1 cellular context compared by ENCODE assay signal in the genomic region with DNA sequence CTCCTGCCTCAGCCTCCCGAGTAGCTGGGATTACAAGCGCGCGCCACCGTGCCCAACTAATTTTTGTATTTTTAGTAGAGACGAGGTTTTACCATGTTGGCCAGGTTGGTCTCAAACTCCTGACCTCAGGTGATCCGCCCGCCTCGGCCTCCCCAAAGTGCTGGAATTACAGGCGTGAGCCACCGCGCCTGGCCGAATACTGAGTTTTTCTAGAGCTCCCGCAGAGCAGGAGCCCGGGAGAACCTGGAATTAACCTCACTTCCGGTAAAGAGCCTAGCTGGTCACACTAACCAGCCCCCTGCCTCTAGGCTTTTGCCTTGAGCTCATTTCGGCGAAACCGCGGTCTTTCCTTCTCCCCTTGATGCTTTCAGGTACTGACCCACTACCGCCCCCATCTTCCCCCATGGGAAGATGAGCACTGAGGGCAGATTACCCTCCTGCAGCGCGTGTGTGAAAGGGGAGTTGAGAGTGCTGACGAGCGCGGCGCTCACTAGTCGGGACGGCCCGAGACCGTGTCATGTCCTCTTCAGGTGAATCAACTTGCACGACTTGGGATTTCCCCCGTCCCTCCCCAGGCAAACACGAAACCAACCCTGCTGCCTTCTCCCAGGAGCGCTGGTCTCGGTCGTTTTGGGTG.
TF ChIP-seq lines count a peak whose summit lies in the region.

No MANE protein-coding gene starts in this region.

TF ChIP-seq in K562, 482 proteins besides CTCF, POLR2A, EP300 and RAD21 (continues in another document):
- TF ChIP-seq, protein P1, sequence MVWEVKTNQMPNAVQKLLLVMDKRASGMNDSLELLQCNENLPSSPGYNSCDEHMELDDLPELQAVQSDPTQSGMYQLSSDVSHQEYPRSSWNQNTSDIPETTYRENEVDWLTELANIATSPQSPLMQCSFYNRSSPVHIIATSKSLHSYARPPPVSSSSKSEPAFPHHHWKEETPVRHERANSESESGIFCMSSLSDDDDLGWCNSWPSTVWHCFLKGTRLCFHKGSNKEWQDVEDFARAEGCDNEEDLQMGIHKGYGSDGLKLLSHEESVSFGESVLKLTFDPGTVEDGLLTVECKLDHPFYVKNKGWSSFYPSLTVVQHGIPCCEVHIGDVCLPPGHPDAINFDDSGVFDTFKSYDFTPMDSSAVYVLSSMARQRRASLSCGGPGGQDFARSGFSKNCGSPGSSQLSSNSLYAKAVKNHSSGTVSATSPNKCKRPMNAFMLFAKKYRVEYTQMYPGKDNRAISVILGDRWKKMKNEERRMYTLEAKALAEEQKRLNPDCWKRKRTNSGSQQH (CRISPR knock-in tag; IDR thresholded peaks at IDR 0.05), result no peak
- TF ChIP-seq CREM (IDR thresholded peaks at IDR 0.05; ENCODE audit: low read depth), result peak; percentile 54
- TF ChIP-seq ZNF121 (CRISPR knock-in tag; conservative IDR thresholded peaks at IDR 0.05), result no peak
- TF ChIP-seq, protein P2, sequence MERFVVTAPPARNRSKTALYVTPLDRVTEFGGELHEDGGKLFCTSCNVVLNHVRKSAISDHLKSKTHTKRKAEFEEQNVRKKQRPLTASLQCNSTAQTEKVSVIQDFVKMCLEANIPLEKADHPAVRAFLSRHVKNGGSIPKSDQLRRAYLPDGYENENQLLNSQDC (CRISPR knock-in tag; IDR thresholded peaks at IDR 0.05), result 0 out of 2 replicates have a peak, but pooled peaks have one; percentile 48
- peak; percentile 23 to 31; a peak in 1 of 4 replicates for TF ChIP-seq MAZ (CRISPR knock-in tag; conservative IDR thresholded peaks at IDR 0.05 in 1 of 2, IDR thresholded peaks at IDR 0.05 in 1 of 2)
- TF ChIP-seq, protein P3, sequence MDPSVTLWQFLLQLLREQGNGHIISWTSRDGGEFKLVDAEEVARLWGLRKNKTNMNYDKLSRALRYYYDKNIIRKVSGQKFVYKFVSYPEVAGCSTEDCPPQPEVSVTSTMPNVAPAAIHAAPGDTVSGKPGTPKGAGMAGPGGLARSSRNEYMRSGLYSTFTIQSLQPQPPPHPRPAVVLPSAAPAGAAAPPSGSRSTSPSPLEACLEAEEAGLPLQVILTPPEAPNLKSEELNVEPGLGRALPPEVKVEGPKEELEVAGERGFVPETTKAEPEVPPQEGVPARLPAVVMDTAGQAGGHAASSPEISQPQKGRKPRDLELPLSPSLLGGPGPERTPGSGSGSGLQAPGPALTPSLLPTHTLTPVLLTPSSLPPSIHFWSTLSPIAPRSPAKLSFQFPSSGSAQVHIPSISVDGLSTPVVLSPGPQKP (CRISPR knock-in tag; IDR thresholded peaks at IDR 0.05), result no peak
- peak; percentile 51; the same call in 1 of the 2 replicates for TF ChIP-seq KAT7 (CRISPR knock-in tag; IDR thresholded peaks at IDR 0.05; ENCODE audit: borderline replicate concordance)
- TF ChIP-seq, protein P4, sequence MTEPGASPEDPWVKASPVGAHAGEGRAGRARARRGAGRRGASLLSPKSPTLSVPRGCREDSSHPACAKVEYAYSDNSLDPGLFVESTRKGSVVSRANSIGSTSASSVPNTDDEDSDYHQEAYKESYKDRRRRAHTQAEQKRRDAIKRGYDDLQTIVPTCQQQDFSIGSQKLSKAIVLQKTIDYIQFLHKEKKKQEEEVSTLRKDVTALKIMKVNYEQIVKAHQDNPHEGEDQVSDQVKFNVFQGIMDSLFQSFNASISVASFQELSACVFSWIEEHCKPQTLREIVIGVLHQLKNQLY (CRISPR knock-in tag; conservative IDR thresholded peaks at IDR 0.05), result no peak
- no peak for TF ChIP-seq ZNF174 (CRISPR knock-in tag; IDR thresholded peaks at IDR 0.05)
- TF ChIP-seq SMAD3 (CRISPR knock-in tag; conservative IDR thresholded peaks at IDR 0.05), result no peak
- TF ChIP-seq SMC3 (conservative IDR thresholded peaks at IDR 0.05; ENCODE audit: insufficient read depth, low read depth, low read length), result 0 out of 2 replicates have a peak, but pooled peaks have one; percentile 6
- no peak for TF ChIP-seq PYGO2 (tag; IDR thresholded peaks at IDR 0.05)
- peak; percentile 58 for TF ChIP-seq GABPB1 (CRISPR knock-in tag; IDR thresholded peaks at IDR 0.05)
- no peak for TF ChIP-seq RAD51 (IDR thresholded peaks at IDR 0.05; ENCODE audit: borderline replicate concordance, low read depth)
- TF ChIP-seq FOXP1 (CRISPR knock-in tag; IDR thresholded peaks at IDR 0.05), result no peak
- TF ChIP-seq, protein P5, sequence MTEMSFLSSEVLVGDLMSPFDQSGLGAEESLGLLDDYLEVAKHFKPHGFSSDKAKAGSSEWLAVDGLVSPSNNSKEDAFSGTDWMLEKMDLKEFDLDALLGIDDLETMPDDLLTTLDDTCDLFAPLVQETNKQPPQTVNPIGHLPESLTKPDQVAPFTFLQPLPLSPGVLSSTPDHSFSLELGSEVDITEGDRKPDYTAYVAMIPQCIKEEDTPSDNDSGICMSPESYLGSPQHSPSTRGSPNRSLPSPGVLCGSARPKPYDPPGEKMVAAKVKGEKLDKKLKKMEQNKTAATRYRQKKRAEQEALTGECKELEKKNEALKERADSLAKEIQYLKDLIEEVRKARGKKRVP (CRISPR knock-in tag; IDR thresholded peaks at IDR 0.05), result no peak
- TF ChIP-seq BRD4 (IDR thresholded peaks at IDR 0.05), result peak; percentile 31; the same call in 1 of the 2 replicates
- TF ChIP-seq, protein P6, sequence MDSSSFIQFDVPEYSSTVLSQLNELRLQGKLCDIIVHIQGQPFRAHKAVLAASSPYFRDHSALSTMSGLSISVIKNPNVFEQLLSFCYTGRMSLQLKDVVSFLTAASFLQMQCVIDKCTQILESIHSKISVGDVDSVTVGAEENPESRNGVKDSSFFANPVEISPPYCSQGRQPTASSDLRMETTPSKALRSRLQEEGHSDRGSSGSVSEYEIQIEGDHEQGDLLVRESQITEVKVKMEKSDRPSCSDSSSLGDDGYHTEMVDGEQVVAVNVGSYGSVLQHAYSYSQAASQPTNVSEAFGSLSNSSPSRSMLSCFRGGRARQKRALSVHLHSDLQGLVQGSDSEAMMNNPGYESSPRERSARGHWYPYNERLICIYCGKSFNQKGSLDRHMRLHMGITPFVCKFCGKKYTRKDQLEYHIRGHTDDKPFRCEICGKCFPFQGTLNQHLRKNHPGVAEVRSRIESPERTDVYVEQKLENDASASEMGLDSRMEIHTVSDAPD (CRISPR knock-in tag; IDR thresholded peaks at IDR 0.05), result peak; percentile 46; the same call in 1 of the 2 replicates
- TF ChIP-seq, protein P7, sequence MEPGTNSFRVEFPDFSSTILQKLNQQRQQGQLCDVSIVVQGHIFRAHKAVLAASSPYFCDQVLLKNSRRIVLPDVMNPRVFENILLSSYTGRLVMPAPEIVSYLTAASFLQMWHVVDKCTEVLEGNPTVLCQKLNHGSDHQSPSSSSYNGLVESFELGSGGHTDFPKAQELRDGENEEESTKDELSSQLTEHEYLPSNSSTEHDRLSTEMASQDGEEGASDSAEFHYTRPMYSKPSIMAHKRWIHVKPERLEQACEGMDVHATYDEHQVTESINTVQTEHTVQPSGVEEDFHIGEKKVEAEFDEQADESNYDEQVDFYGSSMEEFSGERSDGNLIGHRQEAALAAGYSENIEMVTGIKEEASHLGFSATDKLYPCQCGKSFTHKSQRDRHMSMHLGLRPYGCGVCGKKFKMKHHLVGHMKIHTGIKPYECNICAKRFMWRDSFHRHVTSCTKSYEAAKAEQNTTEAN (CRISPR knock-in tag; IDR thresholded peaks at IDR 0.05), result no peak
- TF ChIP-seq ZNF75A (CRISPR knock-in tag; IDR thresholded peaks at IDR 0.05), result no peak
- no peak for TF ChIP-seq NR2F6 (CRISPR knock-in tag; IDR thresholded peaks at IDR 0.05)
- peak; percentile 53; the same call in 1 of the 2 replicates for TF ChIP-seq SMARCE1 (IDR thresholded peaks at IDR 0.05)
- TF ChIP-seq GTF2F1 (IDR thresholded peaks at IDR 0.05; ENCODE audit: low read depth, low read length), result peak; percentile 14; the same call in 1 of the 2 replicates
- no peak for TF ChIP-seq CCNT2 (IDR thresholded peaks at IDR 0.05; ENCODE audit: borderline replicate concordance, extremely low read depth, insufficient read length, low read depth, low read length)
- 0 out of 2 replicates have a peak, but pooled peaks have one; percentile 49 for TF ChIP-seq ZNF24 (IDR thresholded peaks at IDR 0.05)
- TF ChIP-seq ZNF431 (CRISPR knock-in tag; IDR thresholded peaks at IDR 0.05), result no peak
- no peak for TF ChIP-seq SNIP1 (IDR thresholded peaks at IDR 0.05; ENCODE audit: low read depth)
- TF ChIP-seq, protein P8, sequence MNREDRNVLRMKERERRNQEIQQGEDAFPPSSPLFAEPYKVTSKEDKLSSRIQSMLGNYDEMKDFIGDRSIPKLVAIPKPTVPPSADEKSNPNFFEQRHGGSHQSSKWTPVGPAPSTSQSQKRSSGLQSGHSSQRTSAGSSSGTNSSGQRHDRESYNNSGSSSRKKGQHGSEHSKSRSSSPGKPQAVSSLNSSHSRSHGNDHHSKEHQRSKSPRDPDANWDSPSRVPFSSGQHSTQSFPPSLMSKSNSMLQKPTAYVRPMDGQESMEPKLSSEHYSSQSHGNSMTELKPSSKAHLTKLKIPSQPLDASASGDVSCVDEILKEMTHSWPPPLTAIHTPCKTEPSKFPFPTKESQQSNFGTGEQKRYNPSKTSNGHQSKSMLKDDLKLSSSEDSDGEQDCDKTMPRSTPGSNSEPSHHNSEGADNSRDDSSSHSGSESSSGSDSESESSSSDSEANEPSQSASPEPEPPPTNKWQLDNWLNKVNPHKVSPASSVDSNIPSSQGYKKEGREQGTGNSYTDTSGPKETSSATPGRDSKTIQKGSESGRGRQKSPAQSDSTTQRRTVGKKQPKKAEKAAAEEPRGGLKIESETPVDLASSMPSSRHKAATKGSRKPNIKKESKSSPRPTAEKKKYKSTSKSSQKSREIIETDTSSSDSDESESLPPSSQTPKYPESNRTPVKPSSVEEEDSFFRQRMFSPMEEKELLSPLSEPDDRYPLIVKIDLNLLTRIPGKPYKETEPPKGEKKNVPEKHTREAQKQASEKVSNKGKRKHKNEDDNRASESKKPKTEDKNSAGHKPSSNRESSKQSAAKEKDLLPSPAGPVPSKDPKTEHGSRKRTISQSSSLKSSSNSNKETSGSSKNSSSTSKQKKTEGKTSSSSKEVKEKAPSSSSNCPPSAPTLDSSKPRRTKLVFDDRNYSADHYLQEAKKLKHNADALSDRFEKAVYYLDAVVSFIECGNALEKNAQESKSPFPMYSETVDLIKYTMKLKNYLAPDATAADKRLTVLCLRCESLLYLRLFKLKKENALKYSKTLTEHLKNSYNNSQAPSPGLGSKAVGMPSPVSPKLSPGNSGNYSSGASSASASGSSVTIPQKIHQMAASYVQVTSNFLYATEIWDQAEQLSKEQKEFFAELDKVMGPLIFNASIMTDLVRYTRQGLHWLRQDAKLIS (CRISPR knock-in tag; IDR thresholded peaks at IDR 0.05), result peak; percentile 86; the same call in 1 of the 2 replicates
- no peak for TF ChIP-seq NUFIP1 (IDR thresholded peaks at IDR 0.05; ENCODE audit: partially characterized antibody)
- TF ChIP-seq, protein P9, sequence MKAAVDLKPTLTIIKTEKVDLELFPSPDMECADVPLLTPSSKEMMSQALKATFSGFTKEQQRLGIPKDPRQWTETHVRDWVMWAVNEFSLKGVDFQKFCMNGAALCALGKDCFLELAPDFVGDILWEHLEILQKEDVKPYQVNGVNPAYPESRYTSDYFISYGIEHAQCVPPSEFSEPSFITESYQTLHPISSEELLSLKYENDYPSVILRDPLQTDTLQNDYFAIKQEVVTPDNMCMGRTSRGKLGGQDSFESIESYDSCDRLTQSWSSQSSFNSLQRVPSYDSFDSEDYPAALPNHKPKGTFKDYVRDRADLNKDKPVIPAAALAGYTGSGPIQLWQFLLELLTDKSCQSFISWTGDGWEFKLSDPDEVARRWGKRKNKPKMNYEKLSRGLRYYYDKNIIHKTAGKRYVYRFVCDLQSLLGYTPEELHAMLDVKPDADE (conservative IDR thresholded peaks at IDR 0.05; ENCODE audit: control insufficient read depth, low read depth, low read length), result 0 out of 2 replicates have a peak, but pooled peaks have one; percentile 28
- no peak for TF ChIP-seq FOXA3 (CRISPR knock-in tag; conservative IDR thresholded peaks at IDR 0.05 in 1 of 2, IDR thresholded peaks at IDR 0.05 in 1 of 2)
- TF ChIP-seq ZNF143 (CRISPR knock-in tag; IDR thresholded peaks at IDR 0.05), result no peak; the same call in none of the 2 replicates
- no peak for TF ChIP-seq PURB (CRISPR knock-in tag; IDR thresholded peaks at IDR 0.05; ENCODE audit: low read depth)
- TF ChIP-seq YY1 (IDR thresholded peaks at IDR 0.05; ENCODE audit: borderline replicate concordance in 1 of 3, control insufficient read depth in 1 of 3, extremely low read depth in 1 of 3, insufficient read depth in 3 of 3, insufficient read length in 1 of 3, insufficient replicate concordance in 2 of 3, low read depth in 1 of 3, low read length in 2 of 3), result peak in 2 of 3 experiments; percentile 24 to 64
- no peak for TF ChIP-seq ZNF57 (CRISPR knock-in tag; IDR thresholded peaks at IDR 0.05)
- 0 out of 4 replicates have a peak, but pooled peaks of 1 of the 2 experiments have one; percentile 30 for TF ChIP-seq SIN3A (IDR thresholded peaks at IDR 0.05; ENCODE audit: borderline replicate concordance in 2 of 2, control insufficient read depth in 1 of 2, low read depth in 2 of 2, low read length in 2 of 2)
- no peak for TF ChIP-seq SMAD1 (IDR thresholded peaks at IDR 0.05; ENCODE audit: low read depth, low read length, partially characterized antibody)
- TF ChIP-seq ZNF133 (CRISPR knock-in tag; IDR thresholded peaks at IDR 0.05), result no peak
- TF ChIP-seq, protein P10, sequence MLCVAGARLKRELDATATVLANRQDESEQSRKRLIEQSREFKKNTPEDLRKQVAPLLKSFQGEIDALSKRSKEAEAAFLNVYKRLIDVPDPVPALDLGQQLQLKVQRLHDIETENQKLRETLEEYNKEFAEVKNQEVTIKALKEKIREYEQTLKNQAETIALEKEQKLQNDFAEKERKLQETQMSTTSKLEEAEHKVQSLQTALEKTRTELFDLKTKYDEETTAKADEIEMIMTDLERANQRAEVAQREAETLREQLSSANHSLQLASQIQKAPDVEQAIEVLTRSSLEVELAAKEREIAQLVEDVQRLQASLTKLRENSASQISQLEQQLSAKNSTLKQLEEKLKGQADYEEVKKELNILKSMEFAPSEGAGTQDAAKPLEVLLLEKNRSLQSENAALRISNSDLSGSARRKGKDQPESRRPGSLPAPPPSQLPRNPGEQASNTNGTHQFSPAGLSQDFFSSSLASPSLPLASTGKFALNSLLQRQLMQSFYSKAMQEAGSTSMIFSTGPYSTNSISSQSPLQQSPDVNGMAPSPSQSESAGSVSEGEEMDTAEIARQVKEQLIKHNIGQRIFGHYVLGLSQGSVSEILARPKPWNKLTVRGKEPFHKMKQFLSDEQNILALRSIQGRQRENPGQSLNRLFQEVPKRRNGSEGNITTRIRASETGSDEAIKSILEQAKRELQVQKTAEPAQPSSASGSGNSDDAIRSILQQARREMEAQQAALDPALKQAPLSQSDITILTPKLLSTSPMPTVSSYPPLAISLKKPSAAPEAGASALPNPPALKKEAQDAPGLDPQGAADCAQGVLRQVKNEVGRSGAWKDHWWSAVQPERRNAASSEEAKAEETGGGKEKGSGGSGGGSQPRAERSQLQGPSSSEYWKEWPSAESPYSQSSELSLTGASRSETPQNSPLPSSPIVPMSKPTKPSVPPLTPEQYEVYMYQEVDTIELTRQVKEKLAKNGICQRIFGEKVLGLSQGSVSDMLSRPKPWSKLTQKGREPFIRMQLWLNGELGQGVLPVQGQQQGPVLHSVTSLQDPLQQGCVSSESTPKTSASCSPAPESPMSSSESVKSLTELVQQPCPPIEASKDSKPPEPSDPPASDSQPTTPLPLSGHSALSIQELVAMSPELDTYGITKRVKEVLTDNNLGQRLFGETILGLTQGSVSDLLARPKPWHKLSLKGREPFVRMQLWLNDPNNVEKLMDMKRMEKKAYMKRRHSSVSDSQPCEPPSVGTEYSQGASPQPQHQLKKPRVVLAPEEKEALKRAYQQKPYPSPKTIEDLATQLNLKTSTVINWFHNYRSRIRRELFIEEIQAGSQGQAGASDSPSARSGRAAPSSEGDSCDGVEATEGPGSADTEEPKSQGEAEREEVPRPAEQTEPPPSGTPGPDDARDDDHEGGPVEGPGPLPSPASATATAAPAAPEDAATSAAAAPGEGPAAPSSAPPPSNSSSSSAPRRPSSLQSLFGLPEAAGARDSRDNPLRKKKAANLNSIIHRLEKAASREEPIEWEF (CRISPR knock-in tag; IDR thresholded peaks at IDR 0.05), result peak; percentile 68; the same call in 1 of the 2 replicates
